ENCODE assay signal across 8 cellular contexts in genomic region chr16:8869212-8869987, GRCh38. TPM values are rescaled to one million over a fixed set of nuclear protein-coding genes. Genes with fewer than 3 reads are reported as not detected.
A peak's percentile ranks its signal among the peaks of the same experiment; 100 is the strongest.
DNase-seq lines count a peak whose midpoint lies in the region; ATAC-seq and TF ChIP-seq lines count a peak whose summit lies in the region.

No MANE protein-coding gene starts in this region.

- peaks cover 38% of the 10 kb centered on the region for H3K4me1 Mint-ChIP-seq in activated CD4-positive, alpha-beta T cell treated with anti-CD3 and anti-CD28 coated beads for 36 hours
- H3K4me1 Mint-ChIP-seq in T-cell, result peaks cover 47 to 50% (median 49%) of the 10 kb centered on the region in 3 donors
- peaks cover 43% of the 10 kb centered on the region for H3K4me1 Mint-ChIP-seq in stimulated activated effector memory CD8-positive, alpha-beta T cell treated with anti-CD3 and anti-CD28 coated beads, Interleukin-12 subunit alpha, Interleukin-12 subunit beta, amount 100 ng/mL, for 72 hours

- H3K4me3 ChIP-seq in right cardiac atrium (ENCODE audit: low read length), result peak overlapping the region; percentile 93

- H3K4me3 Mint-ChIP-seq in activated CD4-positive, alpha-beta T cell treated with anti-CD3 and anti-CD28 coated beads for 36 hours, result peak overlapping the region; percentile 87
- peak overlapping the region; percentile 85 to 96 (median 89) for H3K4me3 Mint-ChIP-seq in T-cell
- peak overlapping the region; percentile 95 for H3K4me3 Mint-ChIP-seq in stimulated activated effector memory CD8-positive, alpha-beta T cell treated with anti-CD3 and anti-CD28 coated beads, Interleukin-12 subunit alpha, Interleukin-12 subunit beta, amount 100 ng/mL, for 72 hours

- CTCF ChIA-PET in activated CD4-positive, alpha-beta T cell treated with anti-CD3 and anti-CD28 coated beads for 36 hours (lab: Charles Lee), result interaction anchor here (0.6 to 2.2 kb wide), 6 partner anchors 9 to 302 kb away, joined by 3 to 22 read pairs (median 6); no protein-coding TSS in a partner anchor
- CTCF ChIA-PET in T-cell (lab: Charles Lee), result interaction anchor here (0.5 to 1.5 kb wide), 7 partner anchors 9 to 89 kb away, joined by 3 to 27 read pairs (median 6); no protein-coding TSS in a partner anchor

- no peaks in the 10 kb centered on the region for H3K27me3 Mint-ChIP-seq in activated CD4-positive, alpha-beta T cell treated with anti-CD3 and anti-CD28 coated beads for 36 hours
- H3K27me3 Mint-ChIP-seq in T-cell, result no peaks in the 10 kb centered on the region

- no peaks in the 10 kb centered on the region for H3K9me3 Mint-ChIP-seq in activated CD4-positive, alpha-beta T cell treated with anti-CD3 and anti-CD28 coated beads for 36 hours (ENCODE audit: low read depth)
- no peaks in the 10 kb centered on the region for H3K9me3 Mint-ChIP-seq in T-cell
- no peaks in the 10 kb centered on the region for H3K9me3 Mint-ChIP-seq in stimulated activated effector memory CD8-positive, alpha-beta T cell treated with anti-CD3 and anti-CD28 coated beads, Interleukin-12 subunit alpha, Interleukin-12 subunit beta, amount 100 ng/mL, for 72 hours

- POLR2A ChIA-PET in activated CD4-positive, alpha-beta T cell treated with anti-CD3 and anti-CD28 coated beads for 36 hours (lab: Charles Lee), result interaction anchor here (0.6 to 2.2 kb wide), 10 partner anchors 9 to 234 kb away, joined by 3 to 13 read pairs (median 4); partner anchors contain the start of genes HAPSTR1 and USP7
- POLR2A ChIA-PET in T-cell (lab: Charles Lee), result interaction anchor here (0.5 to 1.1 kb wide), 4 partner anchors 69 to 244 kb away, joined by 3 to 6 read pairs (median 4); partner anchors contain the start of genes PMM2 (in 1 of the 2) and TMEM186 (in 1 of the 2)

- no peaks in the 10 kb centered on the region for H3K9me3 ChIP-seq in right cardiac atrium (ENCODE audit: control insufficient read depth, low read length)

- H3K27ac Mint-ChIP-seq in activated CD4-positive, alpha-beta T cell treated with anti-CD3 and anti-CD28 coated beads for 36 hours, result peak overlapping the region; percentile 90
- peak overlapping the region; percentile 89 to 92 for H3K27ac Mint-ChIP-seq in T-cell
- peak overlapping the region; percentile 73 for H3K27ac Mint-ChIP-seq in stimulated activated effector memory CD8-positive, alpha-beta T cell treated with anti-CD3 and anti-CD28 coated beads, Interleukin-12 subunit alpha, Interleukin-12 subunit beta, amount 100 ng/mL, for 72 hours

- TF ChIP-seq POLR2A in GM18505 (IDR thresholded peaks at IDR 0.05; ENCODE audit: borderline replicate concordance, extremely low read depth, insufficient read depth, insufficient read length), result no peak

- no peak for ATAC-seq in activated CD4-positive, alpha-beta T cell treated with anti-CD3 and anti-CD28 coated beads for 36 hours
- ATAC-seq in T-cell (replicated peaks in 1 of 4) (no peak), right cardiac atrium (no peak), GM18505 (IDR thresholded peaks at IDR 0.05; ENCODE audit: unreplicated experiment) (no peak), HG02852 (IDR thresholded peaks at IDR 0.05; ENCODE audit: unreplicated experiment) (no peak)
- no peak for ATAC-seq in stimulated activated effector memory CD8-positive, alpha-beta T cell treated with anti-CD3 and anti-CD28 coated beads, Interleukin-12 subunit alpha, Interleukin-12 subunit beta, amount 100 ng/mL, for 72 hours

- H3K36me3 Mint-ChIP-seq in activated CD4-positive, alpha-beta T cell treated with anti-CD3 and anti-CD28 coated beads for 36 hours (ENCODE audit: low read depth), result peaks cover 10% of the 10 kb centered on the region
- no peaks in the 10 kb centered on the region for H3K36me3 Mint-ChIP-seq in T-cell
- peaks cover 34% of the 10 kb centered on the region for H3K36me3 Mint-ChIP-seq in stimulated activated effector memory CD8-positive, alpha-beta T cell treated with anti-CD3 and anti-CD28 coated beads, Interleukin-12 subunit alpha, Interleukin-12 subunit beta, amount 100 ng/mL, for 72 hours

- DNase-seq in activated CD4-positive, alpha-beta T cell treated with anti-CD3 and anti-CD28 coated beads for 36 hours, result peak; percentile 29
- no peak for DNase-seq in activated CD4-positive, alpha-beta T cell treated with anti-CD3 and anti-CD28 coated beads for 48 hours
- DNase-seq in T-cell, result peak in 1 of 34 experiments; percentile 60
- DNase-seq in right cardiac atrium, result peak in 1 of 3 donors; percentile 58
- no peak for DNase-seq in stimulated activated effector memory CD8-positive, alpha-beta T cell treated with anti-CD3 and anti-CD28 coated beads, Interleukin-12 subunit alpha, Interleukin-12 subunit beta, amount 100 ng/mL, for 72 hours (ENCODE audit: low spot score in 2 of 2)
- no peak for DNase-seq in NCI-H2107 treated with DMSO at 0.1 percent for 48 hours (lab: John Stamatoyannopoulos, UW; ENCODE audit: unreplicated experiment)

- peaks cover 11% of the 10 kb centered on the region for H3K4me1 ChIP-seq in right cardiac atrium (ENCODE audit: control insufficient read depth, insufficient read depth, low read length)

- 27% methylated on average over 37 of the region's 37 CpGs for WGBS in right cardiac atrium

- intact Hi-C loops in activated CD4-positive, alpha-beta T cell treated with anti-CD3 and anti-CD28 coated beads for 36 hours (cut with DNase I, micrococcal nuclease), result loop anchor here (1.0 to 5.0 kb wide), 10 partner anchors 11 to 303 kb away; partner anchors contain the start of genes PMM2 (in 2 of the 2), TMEM186 (in 2 of the 2), ABAT (in 1 of the 2) and HAPSTR1 (in 1 of the 2)
- intact Hi-C loops in right cardiac atrium (cut with DNase I), result loop anchor here in 1 of 4 donors (10.0 kb wide), 1 partner anchor 75 kb away; the partner anchor contains the start of genes PMM2 and TMEM186

- H3K27me3 ChIP-seq in right cardiac atrium (ENCODE audit: control insufficient read depth, insufficient read depth), result no peaks in the 10 kb centered on the region

- H3K27ac ChIP-seq in right cardiac atrium (ENCODE audit: low read length), result no peak overlapping the region

RNA-seq across cellular contexts. Expression of gene CARHSP1, which starts 0.6 kb away (rescaled TPM):
- total RNA-seq in activated CD4-positive, alpha-beta T cell treated with anti-CD3 and anti-CD28 coated beads for 36 hours, result 10 to 100 TPM; 49.4 to 64.5 TPM
- 10 to 100 TPM; 32.9 to 44.3 (median 41.8) TPM for total RNA-seq in T-cell
- 10 to 100 TPM; 28.6 to 37.2 (median 35.0) TPM for total RNA-seq in right cardiac atrium
- 75.0 TPM for polyA plus RNA-seq in right cardiac atrium

RNA-seq across cellular contexts. Expression of gene LITAFD, which starts 12.8 kb away (rescaled TPM):
- not detected for total RNA-seq in activated CD4-positive, alpha-beta T cell treated with anti-CD3 and anti-CD28 coated beads for 36 hours
- total RNA-seq in T-cell, result not detected
- not detected for total RNA-seq in right cardiac atrium
- polyA plus RNA-seq in right cardiac atrium, result not detected
